ENCODE assay signal across 21 cellular contexts in genomic region chr6:163645560-163645959, GRCh38.
"Had no signal": no experiment of that assay in that cellular context is flagged by ENCODE, and none has a peak within 500 bp of the region (broad histone marks: within the 10 kb centered on the region; RNA-seq: fewer than 3 reads in every experiment).

No MANE protein-coding gene starts in this region.

- H3K4me1 ChIP-seq: ascending aorta, gastrocnemius medialis, neural progenitor cell, psoas muscle, right lobe of liver, stomach had no signal

- DNase-seq: activated CD4-positive, alpha-beta T cell treated with anti-CD3 and anti-CD28 coated beads, Interleukin-2, amount 10 ng/mL, durations not matched to agents 24 days and 14 days; activated CD8-positive, alpha-beta memory T cell treated with anti-CD3 and anti-CD28 coated beads, Interleukin-2, amount 50 U/mL, for 4 hours; activated CD8-positive, alpha-beta T cell treated with anti-CD3 and anti-CD28 coated beads, Interleukin-2, amount 10 ng/mL, durations not matched to agents 7 days and 5 days; activated effector memory CD4-positive, alpha-beta T cell treated with anti-CD3 and anti-CD28 coated beads, Interleukin-2, amount 50 U/mL, for 16 hours; activated T-cell treated with anti-CD3 and anti-CD28 coated beads, Interleukin-2, amount 50 U/mL, for 4 hours; effector memory CD8-positive, alpha-beta T cell; gastrocnemius medialis; left ventricle myocardium inferior; mucosa of descending colon; naive B cell; psoas muscle; right lobe of liver; small intestine; stimulated activated CD4-positive, alpha-beta T cell treated with anti-CD3 and anti-CD28 coated beads, Interleukin-15, amount 100 ng/mL, for 24 hours; stimulated activated CD4-positive, alpha-beta T cell treated with anti-CD3 and anti-CD28 coated beads, Interleukin-2, amount 100 ng/mL, for 48 hours; stomach had no signal

- H3K36me3 Mint-ChIP-seq: activated naive CD4-positive, alpha-beta T cell treated with anti-CD3 and anti-CD28 coated beads, Interleukin-2, amount 50 U/mL, for 24 hours; naive B cell; neural progenitor cell; type B pancreatic cell had no signal

- FAIRE-seq: small intestine had no signal

- H3K4me3 ChIP-seq: ascending aorta, cardiac muscle cell, gastrocnemius medialis, left ventricle myocardium inferior, mucosa of descending colon, neural progenitor cell, psoas muscle, right lobe of liver, stomach had no signal

- H3K27me3 Mint-ChIP-seq: activated CD4-positive, alpha-beta T cell treated with anti-CD3 and anti-CD28 coated beads, Interleukin-2, amount 10 ng/mL, durations not matched to agents 24 days and 14 days; activated naive CD4-positive, alpha-beta T cell treated with anti-CD3 and anti-CD28 coated beads, Interleukin-2, amount 50 U/mL, for 24 hours had no signal

- H3K36me3 ChIP-seq: ascending aorta, cardiac muscle cell, gastrocnemius medialis, left ventricle myocardium inferior, neural progenitor cell, right lobe of liver, stomach had no signal

- H3K4me1 Mint-ChIP-seq: activated CD4-positive, alpha-beta T cell treated with anti-CD3 and anti-CD28 coated beads, Interleukin-2, amount 10 ng/mL, durations not matched to agents 24 days and 14 days; activated naive CD4-positive, alpha-beta T cell treated with anti-CD3 and anti-CD28 coated beads, Interleukin-2, amount 50 U/mL, for 24 hours had no signal

- H3K27me3 ChIP-seq: ascending aorta, cardiac muscle cell, gastrocnemius medialis, neural progenitor cell, right lobe of liver, stomach had no signal

- ATAC-seq: activated CD8-positive, alpha-beta T cell treated with anti-CD3 and anti-CD28 coated beads, Interleukin-2, amount 10 ng/mL, durations not matched to agents 7 days and 5 days; activated T-cell treated with anti-CD3 and anti-CD28 coated beads, Interleukin-2, amount 50 U/mL, for 4 hours; effector memory CD8-positive, alpha-beta T cell; gastrocnemius medialis; mucosa of descending colon; psoas muscle; right lobe of liver had no signal

- H3K9me3 Mint-ChIP-seq: activated CD4-positive, alpha-beta T cell treated with anti-CD3 and anti-CD28 coated beads, Interleukin-2, amount 10 ng/mL, durations not matched to agents 24 days and 14 days; activated naive CD4-positive, alpha-beta T cell treated with anti-CD3 and anti-CD28 coated beads, Interleukin-2, amount 50 U/mL, for 24 hours; activated T-cell treated with anti-CD3 and anti-CD28 coated beads, Interleukin-2, amount 50 U/mL, for 4 hours; type B pancreatic cell had no signal

- H3K4me3 Mint-ChIP-seq: activated CD4-positive, alpha-beta T cell treated with anti-CD3 and anti-CD28 coated beads, Interleukin-2, amount 10 ng/mL, durations not matched to agents 24 days and 14 days; activated CD8-positive, alpha-beta T cell treated with anti-CD3 and anti-CD28 coated beads, Interleukin-2, amount 10 ng/mL, durations not matched to agents 7 days and 5 days; activated naive CD4-positive, alpha-beta T cell treated with anti-CD3 and anti-CD28 coated beads, Interleukin-2, amount 50 U/mL, for 24 hours; activated T-cell treated with anti-CD3 and anti-CD28 coated beads, Interleukin-2, amount 50 U/mL, for 4 hours; effector memory CD8-positive, alpha-beta T cell; naive B cell; neural progenitor cell; type B pancreatic cell had no signal

- H3K9me3 ChIP-seq: ascending aorta, gastrocnemius medialis, left ventricle myocardium inferior, mucosa of descending colon, psoas muscle, right lobe of liver, stomach had no signal

- H3K9ac ChIP-seq: neural progenitor cell had no signal

- H3K4me2 ChIP-seq: neural progenitor cell had no signal

- H3K27ac Mint-ChIP-seq: activated CD4-positive, alpha-beta T cell treated with anti-CD3 and anti-CD28 coated beads, Interleukin-2, amount 10 ng/mL, durations not matched to agents 24 days and 14 days; activated CD8-positive, alpha-beta T cell treated with anti-CD3 and anti-CD28 coated beads, Interleukin-2, amount 10 ng/mL, durations not matched to agents 7 days and 5 days; activated naive CD4-positive, alpha-beta T cell treated with anti-CD3 and anti-CD28 coated beads, Interleukin-2, amount 50 U/mL, for 24 hours; effector memory CD8-positive, alpha-beta T cell; naive B cell; type B pancreatic cell had no signal

- H2AFZ ChIP-seq: neural progenitor cell had no signal

- H3K27ac ChIP-seq: ascending aorta, cardiac muscle cell, gastrocnemius medialis, left ventricle myocardium inferior, neural progenitor cell, psoas muscle, right lobe of liver, stomach had no signal
